In genomic region chr20:47124235-47124717, GRCh38 we compare ENCODE assay signal across 11 cellular contexts.
A peak's percentile ranks its signal among the peaks of the same experiment; 100 is the strongest.
DNase-seq lines count a peak whose midpoint lies in the region; ATAC-seq, FAIRE-seq and TF ChIP-seq lines count a peak whose summit lies in the region.
"Had no signal": no experiment of that assay in that cellular context is flagged by ENCODE, and none has a peak within 500 bp of the region (broad histone marks: within the 10 kb centered on the region; RNA-seq: fewer than 3 reads in every experiment).

No MANE protein-coding gene starts in this region.

- peak; percentile 62 for ATAC-seq in left lung
- ATAC-seq: activated T-helper 17 cell treated with anti-CD3 and anti-CD28 coated beads, Interleukin-2, amount 50 U/mL, for 72 hours had no signal

- H3K4me1 ChIP-seq in left lung (peaks cover 8 to 16% of the 10 kb centered on the region in 2 donors), subcutaneous abdominal adipose tissue (ENCODE audit: control insufficient read depth in 5 of 5, insufficient read depth in 5 of 5, low read length in 5 of 5) (peaks cover 2 to 39% (median 26%) of the 10 kb centered on the region in 5 donors)

- DNase-seq in MV-4-11 (lab: John Stamatoyannopoulos, UW) (peak; percentile 77), bronchial epithelial cell (ENCODE audit: low read depth) (peak; percentile 61), left lung (peak in 1 of 2 donors; percentile 58), NCI-H345 (lab: John Stamatoyannopoulos, UW) (no peak), dermis blood vessel endothelial cell (no peak), NCI-H1930 (lab: John Stamatoyannopoulos, UW) (no peak), EL (no peak)
- DNase-seq: cerebellar nuclear complex; NK-92 treated with Interleukin-12 subunit alpha and Interleukin-12 subunit beta, amount 100 ng/mL, for 24 hours had no signal

- TF ChIP-seq CTCF in bronchial epithelial cell (IDR thresholded peaks at IDR 0.05; ENCODE audit: insufficient read depth, low read length, severe bottlenecking) (no peak), left lung (IDR thresholded peaks at IDR 0.05) (no peak)

- H3K36me3 ChIP-seq in bronchial epithelial cell (ENCODE audit: control insufficient read depth, insufficient read depth, low read length) = no peaks in the 10 kb centered on the region
- H3K36me3 ChIP-seq in left lung = no peaks in the 10 kb centered on the region
- no peaks in the 10 kb centered on the region for H3K36me3 ChIP-seq in subcutaneous abdominal adipose tissue (ENCODE audit: control insufficient read depth in 5 of 5, insufficient read depth in 5 of 5, low read length in 5 of 5)

- no peak overlapping the region for H3K4me3 ChIP-seq in bronchial epithelial cell (ENCODE audit: low read depth, low read length)
- H3K4me3 ChIP-seq in left lung = no peak overlapping the region
- H3K4me3 ChIP-seq in subcutaneous abdominal adipose tissue (ENCODE audit: low read depth in 1 of 5, low read length in 5 of 5) = no peak overlapping the region

- intact Hi-C loops in left lung (cut with DNase I) = no loop called here

- H3K9ac ChIP-seq in subcutaneous abdominal adipose tissue (ENCODE audit: low read length in 5 of 5) = peak overlapping the region in 1 of 5 donors; percentile 55

- H3K9me3 ChIP-seq in left lung = no peaks in the 10 kb centered on the region
- H3K9me3 ChIP-seq in subcutaneous abdominal adipose tissue (ENCODE audit: control insufficient read depth in 5 of 5, low read length in 5 of 5) = no peaks in the 10 kb centered on the region

- H3K27me3 ChIP-seq in bronchial epithelial cell (ENCODE audit: control insufficient read depth, insufficient read depth, low read length) (no peaks in the 10 kb centered on the region), left lung (peaks cover 0 to 2% of the 10 kb centered on the region in 2 donors), subcutaneous abdominal adipose tissue (ENCODE audit: control insufficient read depth in 5 of 5, insufficient read depth in 4 of 5, low read length in 5 of 5) (no peaks in the 10 kb centered on the region)

- FAIRE-seq in bronchial epithelial cell (lab: Jason Lieb, UNC) = no peak

- peak overlapping the region; percentile 83 to 89 for H3K27ac ChIP-seq in left lung
- peak overlapping the region; percentile 61 for H3K27ac ChIP-seq in subcutaneous abdominal adipose tissue (ENCODE audit: low read depth, low read length)

Comparison
In these comparisons a context has a peak if more than half of its experiments do, and no peak if none do; other contexts are left out.
1. DNase-seq: peak in MV-4-11 (single experiment) and bronchial epithelial cell (single experiment); none in NCI-H345 (single experiment), dermis blood vessel endothelial cell (single experiment), NCI-H1930 (0 of 2) and EL (single experiment).